In the genomic region with DNA sequence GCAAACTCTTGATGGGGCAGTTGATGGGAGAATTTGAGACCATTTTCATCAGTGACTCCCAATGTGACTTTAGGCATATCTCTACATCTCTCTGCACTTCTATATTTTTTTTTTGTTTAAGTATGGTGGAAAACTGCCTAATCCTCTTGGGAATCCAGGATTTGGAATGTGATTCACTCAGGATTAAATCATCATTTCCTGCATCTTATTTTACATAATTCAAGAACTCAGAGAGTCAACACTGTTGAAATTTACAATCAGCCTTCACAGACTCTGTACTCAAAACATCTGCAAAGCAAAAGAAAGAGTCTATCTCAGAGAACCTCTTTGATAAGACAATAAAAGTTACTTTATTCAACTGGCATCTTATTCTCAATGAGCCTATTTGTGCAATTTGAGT, we compare ENCODE assay signal across 24 cellular contexts.
"Had no signal": no experiment of that assay in that cellular context is flagged by ENCODE, and none has a peak within 500 bp of the region (broad histone marks: within the 10 kb centered on the region; RNA-seq: fewer than 3 reads in every experiment).

No MANE protein-coding gene starts in this region.

- H3K4me1 Mint-ChIP-seq: neural progenitor cell had no signal

- H3K27ac Mint-ChIP-seq: endodermal cell; natural killer cell treated with Interleukin-12 subunit alpha and Interleukin-12 subunit beta and Interleukin-15 and Interleukin-18, amount 100 ng/mL, for 72 hours; neural progenitor cell had no signal

- H3K4me3 Mint-ChIP-seq: endodermal cell; natural killer cell treated with Interleukin-12 subunit alpha and Interleukin-12 subunit beta and Interleukin-15 and Interleukin-18, amount 100 ng/mL, for 72 hours; neural progenitor cell had no signal

- H3K4me1 ChIP-seq: colonic mucosa, esophagus muscularis mucosa, neural progenitor cell, right atrium auricular region, sigmoid colon, testis, tibial nerve had no signal

- DNase-seq: colonic mucosa; effector CD4-positive, alpha-beta T cell; endodermal cell; foreskin melanocyte; head of caudate nucleus; hippocampal formation; left colon; left ventricle myocardium superior; mesenchymal stem cell; midbrain; nucleus accumbens; ovary; sigmoid colon; small intestine; stimulated activated CD4-positive, alpha-beta T cell treated with anti-CD3 and anti-CD28 coated beads, Interleukin-12 subunit alpha, Interleukin-12 subunit beta, amount 100 ng/mL, for 4 hours; stimulated activated CD4-positive, alpha-beta T cell treated with anti-CD3 and anti-CD28 coated beads, Interleukin-2, amount 100 ng/mL, for 48 hours; stimulated activated naive CD4-positive, alpha-beta T cell treated with Interleukin-2 at 50 U/mL for 16 hours; testis had no signal

- H3K9ac ChIP-seq: neural progenitor cell had no signal

- H3K36me3 Mint-ChIP-seq: natural killer cell treated with Interleukin-12 subunit alpha and Interleukin-12 subunit beta and Interleukin-15 and Interleukin-18, amount 100 ng/mL, for 72 hours; neural progenitor cell had no signal

- H3K27me3 ChIP-seq: colonic mucosa, neural progenitor cell, ovary, right atrium auricular region, sigmoid colon, testis, tibial nerve had no signal

- FAIRE-seq: small intestine had no signal

- H3K4me3 ChIP-seq: colonic mucosa, esophagus muscularis mucosa, lung, neural progenitor cell, ovary, right atrium auricular region, sigmoid colon, testis, tibial nerve had no signal

- H3K4me2 ChIP-seq: neural progenitor cell had no signal

- H3K36me3 ChIP-seq: colonic mucosa, esophagus muscularis mucosa, neural progenitor cell, ovary, right atrium auricular region, sigmoid colon, tibial nerve had no signal

- H3K9me3 ChIP-seq: colonic mucosa, esophagus muscularis mucosa, ovary, right atrium auricular region, sigmoid colon, testis had no signal

- H2AFZ ChIP-seq: neural progenitor cell had no signal

- ATAC-seq: left colon; left ventricle myocardium superior; natural killer cell treated with Interleukin-12 subunit alpha and Interleukin-12 subunit beta and Interleukin-15 and Interleukin-18, amount 100 ng/mL, for 72 hours had no signal

- H3K27ac ChIP-seq: colonic mucosa, esophagus muscularis mucosa, neural progenitor cell, ovary, right atrium auricular region, sigmoid colon, testis, tibial nerve had no signal
